In genomic region chr4:4248036-4248884, GRCh38 we compare ENCODE assay signal across 8 cellular contexts. TPM values are rescaled to one million over a fixed set of nuclear protein-coding genes. Genes with fewer than 3 reads are reported as not detected.
DNase-seq lines count a peak whose midpoint lies in the region; ATAC-seq and TF ChIP-seq lines count a peak whose summit lies in the region.

TMEM128 (minus strand) TSS chr4:4248223; CDS start chr4:4248202, 21 bp downstream.

- ATAC-seq in stimulated activated naive CD8-positive, alpha-beta T cell treated with anti-CD3 and anti-CD28 coated beads, Interleukin-15, amount 100 ng/mL, for 72 hours = peak; percentile 98

- H3K27me3 Mint-ChIP-seq in nephron progenitor cell (ENCODE audit: low read depth, poor library complexity) = peaks cover 21% of the 10 kb centered on the region
- no peaks in the 10 kb centered on the region for H3K27me3 Mint-ChIP-seq in stimulated activated naive CD8-positive, alpha-beta T cell treated with anti-CD3 and anti-CD28 coated beads, Interleukin-15, amount 100 ng/mL, for 72 hours

- H3K36me3 Mint-ChIP-seq in nephron progenitor cell (ENCODE audit: low read depth) = peaks cover 21% of the 10 kb centered on the region

- TF ChIP-seq CTCF in fibroblast of the aortic adventitia (IDR thresholded peaks at IDR 0.05; ENCODE audit: insufficient read depth, low read length) (peak; percentile 35), nephron progenitor cell (IDR thresholded peaks at IDR 0.05) (no peak)

- H3K4me1 Mint-ChIP-seq in nephron progenitor cell = peaks cover 42% of the 10 kb centered on the region
- H3K4me1 Mint-ChIP-seq in stimulated activated naive CD8-positive, alpha-beta T cell treated with anti-CD3 and anti-CD28 coated beads, Interleukin-15, amount 100 ng/mL, for 72 hours = peaks cover 35% of the 10 kb centered on the region

- peak within 1 kb of the TSS; percentile 99 for H3K27ac Mint-ChIP-seq in nephron progenitor cell
- H3K27ac Mint-ChIP-seq in stimulated activated naive CD8-positive, alpha-beta T cell treated with anti-CD3 and anti-CD28 coated beads, Interleukin-15, amount 100 ng/mL, for 72 hours = peak within 1 kb of the TSS; percentile 99

- peak within 1 kb of the TSS; percentile 70 for H3K4me3 ChIP-seq in fibroblast of the aortic adventitia (ENCODE audit: low read depth, low read length)

- no peaks in the 10 kb centered on the region for H3K9me3 Mint-ChIP-seq in nephron progenitor cell
- no peaks in the 10 kb centered on the region for H3K9me3 Mint-ChIP-seq in stimulated activated naive CD8-positive, alpha-beta T cell treated with anti-CD3 and anti-CD28 coated beads, Interleukin-15, amount 100 ng/mL, for 72 hours

- peak within 1 kb of the TSS; percentile 95 for H3K4me3 Mint-ChIP-seq in nephron progenitor cell
- peak within 1 kb of the TSS; percentile 92 to 96 for H3K4me3 Mint-ChIP-seq in stimulated activated naive CD8-positive, alpha-beta T cell treated with anti-CD3 and anti-CD28 coated beads, Interleukin-15, amount 100 ng/mL, for 72 hours

- DNase-seq in ELR (ENCODE audit: low read depth) = peak; percentile 94
- DNase-seq in H4 (ENCODE audit: low spot score) = peak; percentile 95
- DNase-seq in LoVo (ENCODE audit: low spot score) = peak; percentile 93
- peak; percentile 37 for DNase-seq in SHP77 treated with DMSO at 0.1 percent for 48 hours (lab: John Stamatoyannopoulos, UW)
- DNase-seq in activated effector memory CD4-positive, alpha-beta T cell treated with anti-CD3 and anti-CD28 coated beads, Interleukin-2, amount 50 U/mL, for 16 hours = peak; percentile 97
- peak; percentile 95 for DNase-seq in fibroblast of the aortic adventitia (ENCODE audit: low read depth)
- DNase-seq in nephron progenitor cell = peak; percentile 93
- peak; percentile 86 to 90 for DNase-seq in stimulated activated naive CD8-positive, alpha-beta T cell treated with anti-CD3 and anti-CD28 coated beads, Interleukin-15, amount 100 ng/mL, for 72 hours

RNA-seq across cellular contexts. Expression of gene TMEM128, which starts in this region (rescaled TPM):
- 34.1 and 37.0 TPM in 2 replicates for total RNA-seq in H4 (2014; rRNA removed; shearing (Covaris generic))
- 20.4 and 28.7 TPM in 2 replicates for total RNA-seq in fibroblast of the aortic adventitia (ENCODE audit: low replicate concordance)

Comparison
In these comparisons a context has a peak if more than half of its experiments do, and no peak if none do; other contexts are left out.
1. Peak in every context shown above with its lines: DNase-seq, ATAC-seq and H3K4me3 ChIP-seq.
2. DNase-seq: peak in every context shown above with its lines; median percentile 97 in activated effector memory CD4-positive, alpha-beta T cell treated with anti-CD3 and anti-CD28 coated beads, Interleukin-2, amount 50 U/mL, for 16 hours; 95 in H4; 95 in fibroblast of the aortic adventitia; 94 in ELR; 93 in LoVo; 93 in nephron progenitor cell; 88 in stimulated activated naive CD8-positive, alpha-beta T cell treated with anti-CD3 and anti-CD28 coated beads, Interleukin-15, amount 100 ng/mL, for 72 hours; 37 in SHP77 treated with DMSO at 0.1 percent for 48 hours.